12 cellular contexts compared by ENCODE assay signal in the genomic region with DNA sequence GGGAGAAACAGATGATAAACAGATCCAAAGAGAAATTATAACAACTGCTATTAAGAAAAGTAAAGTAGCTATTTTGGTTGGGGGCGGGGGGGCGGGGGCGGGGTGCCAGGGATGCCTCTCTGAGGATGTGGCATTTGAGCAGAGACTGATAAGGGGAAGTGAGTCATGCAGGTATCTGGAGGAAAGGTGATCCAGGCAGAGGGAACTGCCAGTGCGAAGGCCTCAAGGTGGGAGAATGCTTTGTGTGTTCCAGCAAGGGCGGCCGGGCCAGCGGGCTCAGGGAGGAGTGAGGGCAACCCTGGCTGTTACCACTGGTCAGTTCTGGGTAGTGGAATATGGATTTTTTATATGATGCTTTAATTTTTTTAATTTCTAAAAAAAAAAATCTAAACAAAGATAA. TPM values are rescaled to one million over a fixed set of nuclear protein-coding genes. Genes with fewer than 3 reads are reported as not detected.
DNase-seq lines count a peak whose midpoint lies in the region; ATAC-seq lines count a peak whose summit lies in the region.
"Had no signal": no experiment of that assay in that cellular context is flagged by ENCODE, and none has a peak within 500 bp of the region (broad histone marks: within the 10 kb centered on the region; RNA-seq: fewer than 3 reads in every experiment).

No MANE protein-coding gene starts in this region.

- no peaks in the 10 kb centered on the region for H3K27me3 ChIP-seq in naive thymus-derived CD4-positive, alpha-beta T cell (ENCODE audit: control insufficient read depth in 2 of 2, insufficient read depth in 2 of 2, low read length in 2 of 2)

- peak; percentile 58 for DNase-seq in activated CD4-positive, alpha-beta T cell treated with anti-CD3 and anti-CD28 coated beads for 36 hours
- DNase-seq in activated CD4-positive, alpha-beta T cell treated with anti-CD3 and anti-CD28 coated beads, Interleukin-2, amount 50 U/mL, for 1 hour = no peak
- DNase-seq in NCI-H226 (peak; percentile 18), NCI-H2171 treated with DMSO at 0.1 percent for 48 hours (lab: John Stamatoyannopoulos, UW) (no peak), GF-D8 (lab: John Stamatoyannopoulos, UW) (no peak)
- peak; percentile 55 for DNase-seq in activated naive CD4-positive, alpha-beta T cell treated with anti-CD3 and anti-CD28 coated beads, Interleukin-2, amount 10 ng/mL, durations not matched to agents 7 days and 5 days
- DNase-seq in naive thymus-derived CD4-positive, alpha-beta T cell = peak in 2 of 9 donors; percentile 25 to 60
- DNase-seq: DMS153, H7, NCI-H1930 had no signal

- CTCF ChIA-PET in activated CD4-positive, alpha-beta T cell treated with anti-CD3 and anti-CD28 coated beads for 36 hours (lab: Charles Lee) = interaction anchor here (0.6 to 1.0 kb wide), 4 partner anchors 18 to 38 kb away, joined by 3 to 4 read pairs (median 3); no protein-coding TSS in a partner anchor
- CTCF ChIA-PET in activated naive CD4-positive, alpha-beta T cell treated with anti-CD3 and anti-CD28 coated beads, Interleukin-2, amount 10 ng/mL, durations not matched to agents 7 days and 5 days (lab: Charles Lee) = interaction anchor here (0.7 to 0.9 kb wide), 2 partner anchors 13 to 35 kb away, joined by 3 read pairs; no protein-coding TSS in a partner anchor
- CTCF ChIA-PET in naive thymus-derived CD4-positive, alpha-beta T cell (lab: Charles Lee) = interaction anchor here (0.6 to 1.5 kb wide), 5 partner anchors 9 to 35 kb away, joined by 3 to 9 read pairs (median 4); no protein-coding TSS in a partner anchor

- H3K27ac ChIP-seq in naive thymus-derived CD4-positive, alpha-beta T cell (ENCODE audit: low read depth, low read length) = no peak overlapping the region

- peaks cover 2% of the 10 kb centered on the region for H3K36me3 Mint-ChIP-seq in activated CD4-positive, alpha-beta T cell treated with anti-CD3 and anti-CD28 coated beads for 36 hours (ENCODE audit: low read depth)
- peaks cover 8% of the 10 kb centered on the region for H3K36me3 Mint-ChIP-seq in activated naive CD4-positive, alpha-beta T cell treated with anti-CD3 and anti-CD28 coated beads, Interleukin-2, amount 10 ng/mL, durations not matched to agents 7 days and 5 days
- peaks cover 0 to 11% (median 0%) of the 10 kb centered on the region in 5 donors for H3K36me3 Mint-ChIP-seq in naive thymus-derived CD4-positive, alpha-beta T cell

- no peaks in the 10 kb centered on the region for H3K9me3 ChIP-seq in naive thymus-derived CD4-positive, alpha-beta T cell (ENCODE audit: control insufficient read depth in 2 of 3, low read length in 3 of 3)

- H3K4me1 Mint-ChIP-seq in activated CD4-positive, alpha-beta T cell treated with anti-CD3 and anti-CD28 coated beads for 36 hours = peaks cover 81% of the 10 kb centered on the region
- peaks cover 97% of the 10 kb centered on the region for H3K4me1 Mint-ChIP-seq in activated naive CD4-positive, alpha-beta T cell treated with anti-CD3 and anti-CD28 coated beads, Interleukin-2, amount 10 ng/mL, durations not matched to agents 7 days and 5 days
- peaks cover 71 to 88% (median 75%) of the 10 kb centered on the region in 7 donors for H3K4me1 Mint-ChIP-seq in naive thymus-derived CD4-positive, alpha-beta T cell

- peaks cover 2% of the 10 kb centered on the region for H3K9me3 Mint-ChIP-seq in activated CD4-positive, alpha-beta T cell treated with anti-CD3 and anti-CD28 coated beads for 36 hours (ENCODE audit: low read depth)
- H3K9me3 Mint-ChIP-seq in activated naive CD4-positive, alpha-beta T cell treated with anti-CD3 and anti-CD28 coated beads, Interleukin-2, amount 10 ng/mL, durations not matched to agents 7 days and 5 days = peaks cover 2% of the 10 kb centered on the region
- H3K9me3 Mint-ChIP-seq in naive thymus-derived CD4-positive, alpha-beta T cell = peaks cover 0 to 2% (median 0%) of the 10 kb centered on the region in 11 donors

- peak overlapping the region; percentile 37 for H3K4me3 Mint-ChIP-seq in activated CD4-positive, alpha-beta T cell treated with anti-CD3 and anti-CD28 coated beads for 36 hours
- H3K4me3 Mint-ChIP-seq in activated naive CD4-positive, alpha-beta T cell treated with anti-CD3 and anti-CD28 coated beads, Interleukin-2, amount 10 ng/mL, durations not matched to agents 7 days and 5 days = peak overlapping the region; percentile 41
- H3K4me3 Mint-ChIP-seq in naive thymus-derived CD4-positive, alpha-beta T cell = peak overlapping the region in 7 of 10 donors; percentile 15 to 66 (median 58)

- POLR2A ChIA-PET in activated CD4-positive, alpha-beta T cell treated with anti-CD3 and anti-CD28 coated beads for 36 hours (lab: Charles Lee) = interaction anchor here (0.6 to 0.7 kb wide), 4 partner anchors 17 to 260 kb away, joined by 4 to 9 read pairs (median 4); no protein-coding TSS in a partner anchor
- POLR2A ChIA-PET in naive thymus-derived CD4-positive, alpha-beta T cell (lab: Charles Lee) = interaction anchor here (0.6 to 5.0 kb wide), 6 partner anchors 8 to 47 kb away, joined by 3 to 76 read pairs (median 6); no protein-coding TSS in a partner anchor

- no peaks in the 10 kb centered on the region for H3K36me3 ChIP-seq in naive thymus-derived CD4-positive, alpha-beta T cell (ENCODE audit: control insufficient read depth in 2 of 3, insufficient read depth in 3 of 3, low read length in 3 of 3)

- no peak overlapping the region for H3K4me3 ChIP-seq in naive thymus-derived CD4-positive, alpha-beta T cell (ENCODE audit: low read length)

- intact Hi-C loops in activated CD4-positive, alpha-beta T cell treated with anti-CD3 and anti-CD28 coated beads for 36 hours (cut with DNase I, micrococcal nuclease) = loop anchor here (2.0 to 5.0 kb wide), 3 partner anchors 33 to 113 kb away; no protein-coding TSS in a partner anchor
- intact Hi-C loops in naive thymus-derived CD4-positive, alpha-beta T cell (cut with micrococcal nuclease) = loop anchor here (1.0 to 10.0 kb wide), 3 partner anchors 10 to 275 kb away; no protein-coding TSS in a partner anchor

- peak overlapping the region; percentile 92 for H3K27ac Mint-ChIP-seq in activated CD4-positive, alpha-beta T cell treated with anti-CD3 and anti-CD28 coated beads for 36 hours
- H3K27ac Mint-ChIP-seq in activated naive CD4-positive, alpha-beta T cell treated with anti-CD3 and anti-CD28 coated beads, Interleukin-2, amount 10 ng/mL, durations not matched to agents 7 days and 5 days = peak overlapping the region; percentile 85
- peak overlapping the region in 7 of 9 donors; percentile 44 to 89 (median 66) for H3K27ac Mint-ChIP-seq in naive thymus-derived CD4-positive, alpha-beta T cell

- peaks cover 49 to 64% of the 10 kb centered on the region in 2 donors for H3K4me1 ChIP-seq in naive thymus-derived CD4-positive, alpha-beta T cell (ENCODE audit: control insufficient read depth in 2 of 2, insufficient read depth in 2 of 2, low read length in 2 of 2)

- no peak for ATAC-seq in activated CD4-positive, alpha-beta T cell treated with anti-CD3 and anti-CD28 coated beads for 36 hours
- no peak for ATAC-seq in naive thymus-derived CD4-positive, alpha-beta T cell
- no peak for ATAC-seq in HG02938 (IDR thresholded peaks at IDR 0.05; ENCODE audit: unreplicated experiment)

- H3K27me3 Mint-ChIP-seq in activated CD4-positive, alpha-beta T cell treated with anti-CD3 and anti-CD28 coated beads for 36 hours = no peaks in the 10 kb centered on the region
- H3K27me3 Mint-ChIP-seq in activated naive CD4-positive, alpha-beta T cell treated with anti-CD3 and anti-CD28 coated beads, Interleukin-2, amount 10 ng/mL, durations not matched to agents 7 days and 5 days = no peaks in the 10 kb centered on the region
- no peaks in the 10 kb centered on the region for H3K27me3 Mint-ChIP-seq in naive thymus-derived CD4-positive, alpha-beta T cell

RNA-seq across cellular contexts. Expression of a gene that starts 7.0 kb away (rescaled TPM):
- 100 to 1,000 TPM; 107 to 116 TPM for total RNA-seq in activated CD4-positive, alpha-beta T cell treated with anti-CD3 and anti-CD28 coated beads for 36 hours
- total RNA-seq in naive thymus-derived CD4-positive, alpha-beta T cell = 100 to 1,000 TPM in 2 of 5 experiments, 10 to 100 TPM in 3; 38.6 to 278 (median 60.3) TPM
- 10 to 100 TPM; 30.1 to 48.2 TPM for polyA plus RNA-seq in naive thymus-derived CD4-positive, alpha-beta T cell
- total RNA-seq: A172 had no signal

Comparison
In these comparisons a context has a peak if more than half of its experiments do, and no peak if none do; other contexts are left out.
1. DNase-seq: peak in activated CD4-positive, alpha-beta T cell treated with anti-CD3 and anti-CD28 coated beads for 36 hours (single experiment), NCI-H226 (single experiment) and activated naive CD4-positive, alpha-beta T cell treated with anti-CD3 and anti-CD28 coated beads, Interleukin-2, amount 10 ng/mL, durations not matched to agents 7 days and 5 days (single experiment); none in activated CD4-positive, alpha-beta T cell treated with anti-CD3 and anti-CD28 coated beads, Interleukin-2, amount 50 U/mL, for 1 hour (single experiment), NCI-H2171 treated with DMSO at 0.1 percent for 48 hours (single experiment) and GF-D8 (single experiment).
2. Peak in every context shown above with its lines, with median percentiles within 50 percentile points of each other: H3K27ac Mint-ChIP-seq and H3K4me3 Mint-ChIP-seq.